ENCODE assay signal across 18 cellular contexts in the genomic region with DNA sequence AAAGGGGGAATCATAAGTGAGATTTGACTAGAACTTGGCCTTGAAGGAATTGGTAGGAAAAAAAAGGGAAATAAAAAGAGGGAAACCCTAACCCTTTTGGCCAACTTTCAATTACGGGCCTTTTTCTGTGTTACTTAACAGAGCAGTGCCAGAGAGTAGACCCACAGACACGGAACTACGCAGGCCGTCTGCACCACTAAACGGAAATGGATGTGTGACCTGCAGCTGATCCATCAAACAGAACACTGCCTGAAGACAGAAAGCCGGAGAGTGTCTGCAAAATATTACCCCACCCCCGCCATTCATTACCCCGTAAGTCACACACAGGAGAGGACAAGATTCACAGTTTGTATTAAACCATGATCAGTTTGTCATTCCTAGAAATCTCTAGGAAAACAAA.
"Had no signal": no experiment of that assay in that cellular context is flagged by ENCODE, and none has a peak within 500 bp of the region (broad histone marks: within the 10 kb centered on the region; RNA-seq: fewer than 3 reads in every experiment).

No MANE protein-coding gene starts in this region.

- H3K4me1 Mint-ChIP-seq: activated naive CD4-positive, alpha-beta T cell treated with anti-CD3 and anti-CD28 coated beads, Interleukin-2, amount 10 ng/mL, durations not matched to agents 7 days and 5 days; stimulated activated naive CD8-positive, alpha-beta T cell treated with anti-CD3 and anti-CD28 coated beads, Interleukin-15, amount 100 ng/mL, for 72 hours had no signal

- H3K4me3 ChIP-seq: coronary artery, gastrocnemius medialis, right atrium auricular region, skin epidermis, testis had no signal

- H3K9me3 ChIP-seq: testis had no signal

- H3K27me3 ChIP-seq: gastrocnemius medialis, right atrium auricular region, testis had no signal

- H3K4me1 ChIP-seq: gastrocnemius medialis, parathyroid adenoma, right atrium auricular region, testis had no signal

- ATAC-seq: gastrocnemius medialis; left ventricle myocardium superior; stimulated activated naive CD8-positive, alpha-beta T cell treated with anti-CD3 and anti-CD28 coated beads, Interleukin-15, amount 100 ng/mL, for 72 hours had no signal

- DNase-seq: activated CD4-positive, alpha-beta T cell treated with anti-CD3 and anti-CD28 coated beads for 4 hours; activated CD8-positive, alpha-beta memory T cell treated with anti-CD3 and anti-CD28 coated beads for 24 hours; activated naive CD4-positive, alpha-beta T cell treated with anti-CD3 and anti-CD28 coated beads, Interleukin-2, amount 10 ng/mL, durations not matched to agents 7 days and 5 days; activated T-cell treated with anti-CD3 and anti-CD28 coated beads for 4 hours; effector CD4-positive, alpha-beta T cell; gastrocnemius medialis; islet precursor cell; left ventricle myocardium superior; stimulated activated CD4-positive, alpha-beta T cell treated with anti-CD3 and anti-CD28 coated beads, Interleukin-4, amount 100 ng/mL, for 4 hours; stimulated activated naive CD8-positive, alpha-beta T cell treated with anti-CD3 and anti-CD28 coated beads, Interleukin-15, amount 100 ng/mL, for 72 hours; T1000; testis had no signal

- H3K27ac ChIP-seq: coronary artery, gastrocnemius medialis, parathyroid adenoma, right atrium auricular region, skin epidermis, testis, VCaP had no signal

- H3K27me3 Mint-ChIP-seq: activated naive CD4-positive, alpha-beta T cell treated with anti-CD3 and anti-CD28 coated beads, Interleukin-2, amount 10 ng/mL, durations not matched to agents 7 days and 5 days; stimulated activated naive CD8-positive, alpha-beta T cell treated with anti-CD3 and anti-CD28 coated beads, Interleukin-15, amount 100 ng/mL, for 72 hours had no signal

- H3K9me3 Mint-ChIP-seq: activated naive CD4-positive, alpha-beta T cell treated with anti-CD3 and anti-CD28 coated beads, Interleukin-2, amount 10 ng/mL, durations not matched to agents 7 days and 5 days; activated T-helper 2 cell treated with anti-CD3 and anti-CD28 coated beads, Interferon-gamma antibody, Interleukin-2, Interleukin-4, amounts not matched to agents 10 μg/mL and 5 μg/mL and 100 μg/mL, durations not matched to agents 14 hours and 24 hours and 36 hours had no signal

- H3K36me3 ChIP-seq: gastrocnemius medialis, right atrium auricular region had no signal

- H3K4me3 Mint-ChIP-seq: activated naive CD4-positive, alpha-beta T cell treated with anti-CD3 and anti-CD28 coated beads, Interleukin-2, amount 10 ng/mL, durations not matched to agents 7 days and 5 days; stimulated activated naive CD8-positive, alpha-beta T cell treated with anti-CD3 and anti-CD28 coated beads, Interleukin-15, amount 100 ng/mL, for 72 hours had no signal

- H3K27ac Mint-ChIP-seq: activated naive CD4-positive, alpha-beta T cell treated with anti-CD3 and anti-CD28 coated beads, Interleukin-2, amount 10 ng/mL, durations not matched to agents 7 days and 5 days; activated T-helper 2 cell treated with anti-CD3 and anti-CD28 coated beads, Interferon-gamma antibody, Interleukin-2, Interleukin-4, amounts not matched to agents 10 μg/mL and 5 μg/mL and 100 μg/mL, durations not matched to agents 14 hours and 24 hours and 36 hours; stimulated activated naive CD8-positive, alpha-beta T cell treated with anti-CD3 and anti-CD28 coated beads, Interleukin-15, amount 100 ng/mL, for 72 hours had no signal

- H3K36me3 Mint-ChIP-seq: activated naive CD4-positive, alpha-beta T cell treated with anti-CD3 and anti-CD28 coated beads, Interleukin-2, amount 10 ng/mL, durations not matched to agents 7 days and 5 days had no signal
